ENCODE assay signal across 1 cellular context in the genomic region with DNA sequence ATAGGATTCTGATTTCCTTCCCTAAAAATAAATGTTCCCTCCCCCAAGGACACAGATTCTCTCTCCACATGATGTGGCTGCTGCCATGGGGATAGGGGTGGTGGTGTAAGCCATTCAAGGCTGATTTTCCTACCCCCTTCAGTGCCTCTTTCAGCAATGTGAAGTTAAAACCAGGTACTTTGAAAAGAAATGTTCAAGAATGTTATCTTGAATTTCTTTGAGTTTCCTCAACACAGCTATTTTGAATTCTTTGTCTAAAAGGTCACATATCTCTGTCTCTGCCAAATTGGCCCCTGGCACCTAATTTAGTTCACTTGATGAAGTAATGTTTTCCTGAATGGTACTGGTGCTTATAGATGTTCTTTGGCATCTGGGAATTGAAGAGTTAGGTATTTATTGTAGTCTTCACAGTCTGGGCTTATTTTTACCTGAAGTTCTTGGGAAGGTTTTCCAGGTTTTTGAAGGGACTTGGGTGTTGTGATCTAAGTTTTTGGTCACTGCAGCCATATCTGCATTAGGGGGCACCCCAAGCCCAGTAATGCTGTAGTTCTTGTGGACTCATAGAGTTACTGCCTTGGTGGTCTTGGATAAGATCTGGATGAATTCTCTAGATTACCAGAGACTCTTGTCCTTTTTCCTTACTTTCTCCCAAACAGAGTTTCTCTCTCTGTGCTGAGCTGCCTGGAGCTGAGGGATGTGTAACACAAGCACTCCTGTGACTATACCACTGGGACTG.
TF ChIP-seq lines count a peak whose summit lies in the region.

No MANE protein-coding gene starts in this region.

TF ChIP-seq in H1, 55 proteins besides CTCF, POLR2A, EP300 and RAD21 (continued from another document):
- TF ChIP-seq, protein P1, sequence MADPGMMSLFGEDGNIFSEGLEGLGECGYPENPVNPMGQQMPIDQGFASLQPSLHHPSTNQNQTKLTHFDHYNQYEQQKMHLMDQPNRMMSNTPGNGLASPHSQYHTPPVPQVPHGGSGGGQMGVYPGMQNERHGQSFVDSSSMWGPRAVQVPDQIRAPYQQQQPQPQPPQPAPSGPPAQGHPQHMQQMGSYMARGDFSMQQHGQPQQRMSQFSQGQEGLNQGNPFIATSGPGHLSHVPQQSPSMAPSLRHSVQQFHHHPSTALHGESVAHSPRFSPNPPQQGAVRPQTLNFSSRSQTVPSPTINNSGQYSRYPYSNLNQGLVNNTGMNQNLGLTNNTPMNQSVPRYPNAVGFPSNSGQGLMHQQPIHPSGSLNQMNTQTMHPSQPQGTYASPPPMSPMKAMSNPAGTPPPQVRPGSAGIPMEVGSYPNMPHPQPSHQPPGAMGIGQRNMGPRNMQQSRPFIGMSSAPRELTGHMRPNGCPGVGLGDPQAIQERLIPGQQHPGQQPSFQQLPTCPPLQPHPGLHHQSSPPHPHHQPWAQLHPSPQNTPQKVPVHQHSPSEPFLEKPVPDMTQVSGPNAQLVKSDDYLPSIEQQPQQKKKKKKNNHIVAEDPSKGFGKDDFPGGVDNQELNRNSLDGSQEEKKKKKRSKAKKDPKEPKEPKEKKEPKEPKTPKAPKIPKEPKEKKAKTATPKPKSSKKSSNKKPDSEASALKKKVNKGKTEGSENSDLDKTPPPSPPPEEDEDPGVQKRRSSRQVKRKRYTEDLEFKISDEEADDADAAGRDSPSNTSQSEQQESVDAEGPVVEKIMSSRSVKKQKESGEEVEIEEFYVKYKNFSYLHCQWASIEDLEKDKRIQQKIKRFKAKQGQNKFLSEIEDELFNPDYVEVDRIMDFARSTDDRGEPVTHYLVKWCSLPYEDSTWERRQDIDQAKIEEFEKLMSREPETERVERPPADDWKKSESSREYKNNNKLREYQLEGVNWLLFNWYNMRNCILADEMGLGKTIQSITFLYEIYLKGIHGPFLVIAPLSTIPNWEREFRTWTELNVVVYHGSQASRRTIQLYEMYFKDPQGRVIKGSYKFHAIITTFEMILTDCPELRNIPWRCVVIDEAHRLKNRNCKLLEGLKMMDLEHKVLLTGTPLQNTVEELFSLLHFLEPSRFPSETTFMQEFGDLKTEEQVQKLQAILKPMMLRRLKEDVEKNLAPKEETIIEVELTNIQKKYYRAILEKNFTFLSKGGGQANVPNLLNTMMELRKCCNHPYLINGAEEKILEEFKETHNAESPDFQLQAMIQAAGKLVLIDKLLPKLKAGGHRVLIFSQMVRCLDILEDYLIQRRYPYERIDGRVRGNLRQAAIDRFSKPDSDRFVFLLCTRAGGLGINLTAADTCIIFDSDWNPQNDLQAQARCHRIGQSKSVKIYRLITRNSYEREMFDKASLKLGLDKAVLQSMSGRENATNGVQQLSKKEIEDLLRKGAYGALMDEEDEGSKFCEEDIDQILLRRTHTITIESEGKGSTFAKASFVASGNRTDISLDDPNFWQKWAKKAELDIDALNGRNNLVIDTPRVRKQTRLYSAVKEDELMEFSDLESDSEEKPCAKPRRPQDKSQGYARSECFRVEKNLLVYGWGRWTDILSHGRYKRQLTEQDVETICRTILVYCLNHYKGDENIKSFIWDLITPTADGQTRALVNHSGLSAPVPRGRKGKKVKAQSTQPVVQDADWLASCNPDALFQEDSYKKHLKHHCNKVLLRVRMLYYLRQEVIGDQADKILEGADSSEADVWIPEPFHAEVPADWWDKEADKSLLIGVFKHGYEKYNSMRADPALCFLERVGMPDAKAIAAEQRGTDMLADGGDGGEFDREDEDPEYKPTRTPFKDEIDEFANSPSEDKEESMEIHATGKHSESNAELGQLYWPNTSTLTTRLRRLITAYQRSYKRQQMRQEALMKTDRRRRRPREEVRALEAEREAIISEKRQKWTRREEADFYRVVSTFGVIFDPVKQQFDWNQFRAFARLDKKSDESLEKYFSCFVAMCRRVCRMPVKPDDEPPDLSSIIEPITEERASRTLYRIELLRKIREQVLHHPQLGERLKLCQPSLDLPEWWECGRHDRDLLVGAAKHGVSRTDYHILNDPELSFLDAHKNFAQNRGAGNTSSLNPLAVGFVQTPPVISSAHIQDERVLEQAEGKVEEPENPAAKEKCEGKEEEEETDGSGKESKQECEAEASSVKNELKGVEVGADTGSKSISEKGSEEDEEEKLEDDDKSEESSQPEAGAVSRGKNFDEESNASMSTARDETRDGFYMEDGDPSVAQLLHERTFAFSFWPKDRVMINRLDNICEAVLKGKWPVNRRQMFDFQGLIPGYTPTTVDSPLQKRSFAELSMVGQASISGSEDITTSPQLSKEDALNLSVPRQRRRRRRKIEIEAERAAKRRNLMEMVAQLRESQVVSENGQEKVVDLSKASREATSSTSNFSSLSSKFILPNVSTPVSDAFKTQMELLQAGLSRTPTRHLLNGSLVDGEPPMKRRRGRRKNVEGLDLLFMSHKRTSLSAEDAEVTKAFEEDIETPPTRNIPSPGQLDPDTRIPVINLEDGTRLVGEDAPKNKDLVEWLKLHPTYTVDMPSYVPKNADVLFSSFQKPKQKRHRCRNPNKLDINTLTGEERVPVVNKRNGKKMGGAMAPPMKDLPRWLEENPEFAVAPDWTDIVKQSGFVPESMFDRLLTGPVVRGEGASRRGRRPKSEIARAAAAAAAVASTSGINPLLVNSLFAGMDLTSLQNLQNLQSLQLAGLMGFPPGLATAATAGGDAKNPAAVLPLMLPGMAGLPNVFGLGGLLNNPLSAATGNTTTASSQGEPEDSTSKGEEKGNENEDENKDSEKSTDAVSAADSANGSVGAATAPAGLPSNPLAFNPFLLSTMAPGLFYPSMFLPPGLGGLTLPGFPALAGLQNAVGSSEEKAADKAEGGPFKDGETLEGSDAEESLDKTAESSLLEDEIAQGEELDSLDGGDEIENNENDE (IDR thresholded peaks at IDR 0.05; ENCODE audit: insufficient replicate concordance, low read length): no peak
- TF ChIP-seq TCF12 (IDR thresholded peaks at IDR 0.05; ENCODE audit: low read depth, low read length) (no peak), BACH1 (IDR thresholded peaks at IDR 0.05; ENCODE audit: low read length) (no peak), TAF1 (IDR thresholded peaks at IDR 0.05; ENCODE audit: low read depth, low read length) (no peak)
